In the genomic region with DNA sequence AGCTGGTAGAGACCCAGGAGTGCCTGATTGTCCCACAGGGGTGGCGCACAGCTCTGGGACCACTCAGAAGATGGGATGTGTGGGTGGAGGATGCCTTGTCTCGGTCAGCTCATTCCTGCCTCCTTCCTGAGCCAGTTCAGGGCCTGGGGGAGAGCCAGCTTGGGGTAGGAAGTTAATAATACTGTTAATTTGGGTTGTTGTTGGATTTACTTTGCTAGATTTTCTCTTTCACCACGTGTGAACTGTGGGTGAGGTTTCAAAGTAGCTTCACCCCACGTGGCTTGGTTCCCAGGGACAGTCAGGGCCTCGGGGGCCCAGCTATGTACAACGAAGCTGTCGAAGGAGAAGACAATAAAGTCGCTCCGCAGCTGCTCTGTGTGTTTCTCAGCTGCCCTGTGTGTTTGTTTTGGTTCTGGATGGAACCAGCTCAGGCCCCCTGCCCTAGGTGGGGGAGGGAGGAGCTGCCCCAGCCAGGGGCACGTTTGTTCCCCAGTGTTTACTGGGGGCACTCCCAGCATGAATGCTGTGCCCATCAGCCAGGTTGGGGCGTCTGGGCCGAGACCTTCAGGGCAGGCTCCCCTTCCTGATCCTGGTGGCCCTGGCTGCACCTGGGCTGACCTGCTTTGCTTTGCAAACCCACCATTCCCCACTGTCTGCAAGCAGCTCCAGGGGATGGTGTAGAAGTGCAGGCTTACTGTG, we compare ENCODE assay signal across 1 cellular context.
TF ChIP-seq lines count a peak whose summit lies in the region.

No MANE protein-coding gene starts in this region.

TF ChIP-seq in WTC11, 78 proteins besides CTCF, POLR2A, EP300 and RAD21 (continued from another document):
- TF ChIP-seq JAZF1 (CRISPR knock-in tag; IDR thresholded peaks at IDR 0.05) (no peak), CBFB (CRISPR knock-in tag; IDR thresholded peaks at IDR 0.05; ENCODE audit: low read depth) (no peak), ZNF219 (CRISPR knock-in tag; IDR thresholded peaks at IDR 0.05; ENCODE audit: borderline replicate concordance) (no peak), ZNF263 (CRISPR knock-in tag; IDR thresholded peaks at IDR 0.05; ENCODE audit: low read depth) (no peak), ESRRA (CRISPR knock-in tag; IDR thresholded peaks at IDR 0.05; ENCODE audit: borderline replicate concordance) (no peak)
- TF ChIP-seq, protein P1, sequence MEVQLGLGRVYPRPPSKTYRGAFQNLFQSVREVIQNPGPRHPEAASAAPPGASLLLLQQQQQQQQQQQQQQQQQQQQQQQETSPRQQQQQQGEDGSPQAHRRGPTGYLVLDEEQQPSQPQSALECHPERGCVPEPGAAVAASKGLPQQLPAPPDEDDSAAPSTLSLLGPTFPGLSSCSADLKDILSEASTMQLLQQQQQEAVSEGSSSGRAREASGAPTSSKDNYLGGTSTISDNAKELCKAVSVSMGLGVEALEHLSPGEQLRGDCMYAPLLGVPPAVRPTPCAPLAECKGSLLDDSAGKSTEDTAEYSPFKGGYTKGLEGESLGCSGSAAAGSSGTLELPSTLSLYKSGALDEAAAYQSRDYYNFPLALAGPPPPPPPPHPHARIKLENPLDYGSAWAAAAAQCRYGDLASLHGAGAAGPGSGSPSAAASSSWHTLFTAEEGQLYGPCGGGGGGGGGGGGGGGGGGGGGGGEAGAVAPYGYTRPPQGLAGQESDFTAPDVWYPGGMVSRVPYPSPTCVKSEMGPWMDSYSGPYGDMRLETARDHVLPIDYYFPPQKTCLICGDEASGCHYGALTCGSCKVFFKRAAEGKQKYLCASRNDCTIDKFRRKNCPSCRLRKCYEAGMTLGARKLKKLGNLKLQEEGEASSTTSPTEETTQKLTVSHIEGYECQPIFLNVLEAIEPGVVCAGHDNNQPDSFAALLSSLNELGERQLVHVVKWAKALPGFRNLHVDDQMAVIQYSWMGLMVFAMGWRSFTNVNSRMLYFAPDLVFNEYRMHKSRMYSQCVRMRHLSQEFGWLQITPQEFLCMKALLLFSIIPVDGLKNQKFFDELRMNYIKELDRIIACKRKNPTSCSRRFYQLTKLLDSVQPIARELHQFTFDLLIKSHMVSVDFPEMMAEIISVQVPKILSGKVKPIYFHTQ (CRISPR knock-in tag; IDR thresholded peaks at IDR 0.05), result no peak
- TF ChIP-seq, protein P2, sequence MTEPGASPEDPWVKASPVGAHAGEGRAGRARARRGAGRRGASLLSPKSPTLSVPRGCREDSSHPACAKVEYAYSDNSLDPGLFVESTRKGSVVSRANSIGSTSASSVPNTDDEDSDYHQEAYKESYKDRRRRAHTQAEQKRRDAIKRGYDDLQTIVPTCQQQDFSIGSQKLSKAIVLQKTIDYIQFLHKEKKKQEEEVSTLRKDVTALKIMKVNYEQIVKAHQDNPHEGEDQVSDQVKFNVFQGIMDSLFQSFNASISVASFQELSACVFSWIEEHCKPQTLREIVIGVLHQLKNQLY (CRISPR knock-in tag; IDR thresholded peaks at IDR 0.05), result no peak
- TF ChIP-seq, protein P3, sequence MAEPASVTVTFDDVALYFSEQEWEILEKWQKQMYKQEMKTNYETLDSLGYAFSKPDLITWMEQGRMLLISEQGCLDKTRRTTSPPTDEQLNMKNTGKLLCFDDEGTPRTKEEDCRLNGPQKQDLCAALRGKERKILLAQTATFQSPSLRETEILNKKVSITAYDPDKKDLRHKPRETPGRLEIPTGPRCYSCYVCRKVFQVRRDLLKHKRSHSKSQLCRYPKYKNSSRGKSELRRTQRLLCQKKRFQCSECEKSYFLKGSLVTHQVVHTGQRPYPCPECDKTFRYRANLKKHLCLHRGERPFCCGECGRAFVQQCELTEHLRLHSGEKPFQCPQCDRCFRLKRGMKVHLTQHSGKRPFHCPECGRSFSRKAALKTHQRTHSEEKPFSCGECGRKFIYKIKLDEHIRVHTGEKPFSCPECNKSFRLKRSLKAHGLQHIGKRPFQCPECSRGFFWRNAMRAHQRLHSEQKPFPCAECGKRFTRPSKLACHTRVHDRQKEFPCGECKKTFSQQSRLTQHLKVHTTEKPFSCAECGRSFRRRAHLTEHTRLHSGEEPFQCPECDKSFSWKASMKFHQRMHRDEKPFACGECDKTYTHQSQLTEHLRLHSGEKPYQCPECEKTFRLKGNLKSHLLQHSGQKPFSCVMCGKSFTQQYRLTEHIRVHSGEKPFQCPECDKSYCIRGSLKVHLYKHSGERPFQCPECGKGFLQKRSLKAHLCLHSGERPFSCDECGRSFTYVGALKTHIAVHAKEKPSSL (CRISPR knock-in tag; conservative IDR thresholded peaks at IDR 0.05), result no peak
- TF ChIP-seq, protein P4, sequence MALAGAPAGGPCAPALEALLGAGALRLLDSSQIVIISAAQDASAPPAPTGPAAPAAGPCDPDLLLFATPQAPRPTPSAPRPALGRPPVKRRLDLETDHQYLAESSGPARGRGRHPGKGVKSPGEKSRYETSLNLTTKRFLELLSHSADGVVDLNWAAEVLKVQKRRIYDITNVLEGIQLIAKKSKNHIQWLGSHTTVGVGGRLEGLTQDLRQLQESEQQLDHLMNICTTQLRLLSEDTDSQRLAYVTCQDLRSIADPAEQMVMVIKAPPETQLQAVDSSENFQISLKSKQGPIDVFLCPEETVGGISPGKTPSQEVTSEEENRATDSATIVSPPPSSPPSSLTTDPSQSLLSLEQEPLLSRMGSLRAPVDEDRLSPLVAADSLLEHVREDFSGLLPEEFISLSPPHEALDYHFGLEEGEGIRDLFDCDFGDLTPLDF (CRISPR knock-in tag; IDR thresholded peaks at IDR 0.05), result no peak
